32 cellular contexts compared by ENCODE assay signal in the genomic region with DNA sequence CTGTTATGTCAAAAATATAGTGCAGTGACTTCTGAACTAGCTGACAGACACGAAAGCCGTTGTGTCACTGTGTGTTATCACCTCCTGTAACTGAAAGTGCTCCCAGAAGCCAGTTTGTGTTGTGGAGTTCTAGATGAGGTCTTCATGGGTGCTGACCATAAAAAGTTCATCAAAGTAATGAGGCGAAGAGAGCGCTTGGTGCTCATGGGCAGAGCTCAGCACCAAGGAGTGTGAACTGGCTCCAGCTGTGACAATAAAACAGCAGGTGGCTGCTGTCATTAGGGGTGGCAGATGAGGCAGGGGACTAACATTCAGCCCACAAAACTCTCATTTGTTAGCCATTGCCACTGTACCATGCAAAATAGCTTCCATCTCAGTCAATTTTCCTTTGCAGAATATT.
DNase-seq lines count a peak whose midpoint lies in the region; ATAC-seq and TF ChIP-seq lines count a peak whose summit lies in the region.
"Had no signal": no experiment of that assay in that cellular context is flagged by ENCODE, and none has a peak within 500 bp of the region (broad histone marks: within the 10 kb centered on the region; RNA-seq: fewer than 3 reads in every experiment).

No MANE protein-coding gene starts in this region.

- H3K9ac ChIP-seq in DND-41 (ENCODE audit: low read depth, low read length): no peak overlapping the region

- DNase-seq in DND-41 (no peak), NCI-H146 treated with DMSO at 0.1 percent for 48 hours (lab: John Stamatoyannopoulos, UW; ENCODE audit: unreplicated experiment) (peak; percentile 68), NCI-H69 (lab: John Stamatoyannopoulos, UW) (peak; percentile 98), myocyte (ENCODE audit: low read depth) (peak; percentile 44), right cardiac atrium (no peak), tibial nerve (ENCODE audit: low spot score in 2 of 2) (no peak)
- no peak for DNase-seq in activated T-cell treated with anti-CD3 and anti-CD28 coated beads, Interleukin-2, amount 50 U/mL, for 72 hours
- DNase-seq: activated CD4-positive, alpha-beta T cell treated with anti-CD3 and anti-CD28 coated beads for 36 hours; activated gamma-delta T cell; activated naive CD8-positive, alpha-beta T cell treated with anti-CD3 and anti-CD28 coated beads, Interleukin-2, amount 50 U/mL, for 24 hours; activated T-cell treated with anti-CD3 and anti-CD28 coated beads for 4 hours; central memory CD4-positive, alpha-beta T cell; esophagus squamous epithelium; GOT3; Kasumi-1; left colon; mesenchymal stem cell; NK-92 treated with Interleukin-12 subunit alpha and Interleukin-12 subunit beta, amount 100 ng/mL, for 24 hours; PC-9; Right ventricle myocardium superior had no signal

- no peak overlapping the region for H3K27ac Mint-ChIP-seq in activated T-cell treated with anti-CD3 and anti-CD28 coated beads, Interleukin-2, amount 50 U/mL, for 72 hours
- H3K27ac Mint-ChIP-seq: activated CD4-positive, alpha-beta T cell treated with anti-CD3 and anti-CD28 coated beads for 36 hours; activated naive CD8-positive, alpha-beta T cell treated with anti-CD3 and anti-CD28 coated beads, Interleukin-2, amount 50 U/mL, for 24 hours; dendritic cell treated with granulocyte-macrophage colony-stimulating factor and Interleukin-4, amounts not matched to agents 40 ng/mL and 50 ng/mL, for 4 days; stimulated activated naive CD8-positive, alpha-beta T cell treated with anti-CD3 and anti-CD28 coated beads, Interleukin-15, Interleukin-2, amounts not matched to agents 100 ng/mL and 50 ng/mL, for 24 hours; T-helper 2 cell treated with Interferon-gamma antibody and Interleukin-4, amounts not matched to agents 5 μg/mL and 100 μg/mL, for 36 hours had no signal

- no peaks in the 10 kb centered on the region for H3K36me3 ChIP-seq in DND-41 (ENCODE audit: insufficient read depth, low read length)
- no peaks in the 10 kb centered on the region for H3K36me3 ChIP-seq in tibial nerve
- H3K36me3 ChIP-seq: esophagus squamous epithelium, neutrophil, prostate gland, thoracic aorta, vagina had no signal

- no peak for TF ChIP-seq POLR2A in tibial nerve (IDR thresholded peaks at IDR 0.05)

- H2AFZ ChIP-seq in DND-41 (ENCODE audit: low read depth, low read length): no peak overlapping the region
- H2AFZ ChIP-seq: hepatocyte, PC-9 had no signal

- H3K9me3 ChIP-seq in DND-41 (ENCODE audit: insufficient read depth, low read length, severe bottlenecking): no peaks in the 10 kb centered on the region
- no peaks in the 10 kb centered on the region for H3K9me3 ChIP-seq in right cardiac atrium (ENCODE audit: control insufficient read depth, low read length)
- H3K9me3 ChIP-seq in tibial nerve: peaks cover 0 to 4% (median 0%) of the 10 kb centered on the region in 4 donors
- H3K9me3 ChIP-seq: esophagus squamous epithelium, neutrophil, prostate gland, thoracic aorta, vagina had no signal

- H3K4me1 Mint-ChIP-seq in activated T-cell treated with anti-CD3 and anti-CD28 coated beads, Interleukin-2, amount 50 U/mL, for 72 hours (ENCODE audit: low read depth): no peaks in the 10 kb centered on the region
- H3K4me1 Mint-ChIP-seq: activated CD4-positive, alpha-beta T cell treated with anti-CD3 and anti-CD28 coated beads for 36 hours; activated naive CD8-positive, alpha-beta T cell treated with anti-CD3 and anti-CD28 coated beads, Interleukin-2, amount 50 U/mL, for 24 hours had no signal

- ATAC-seq in DND-41 (ENCODE audit: insufficient read depth, low read depth) (peak; percentile 44; the same call in 2 of the 3 replicates), right cardiac atrium (no peak), GM18520 (IDR thresholded peaks at IDR 0.05; ENCODE audit: unreplicated experiment) (no peak)
- no peak for ATAC-seq in activated T-cell treated with anti-CD3 and anti-CD28 coated beads, Interleukin-2, amount 50 U/mL, for 72 hours (replicated peaks in 1 of 2)
- ATAC-seq: activated CD4-positive, alpha-beta T cell treated with anti-CD3 and anti-CD28 coated beads for 36 hours; activated naive CD8-positive, alpha-beta T cell treated with anti-CD3 and anti-CD28 coated beads, Interleukin-2, amount 50 U/mL, for 24 hours; HepG2; left colon had no signal

- peaks cover 5 to 12% of the 10 kb centered on the region in 2 donors for H3K36me3 Mint-ChIP-seq in activated T-cell treated with anti-CD3 and anti-CD28 coated beads, Interleukin-2, amount 50 U/mL, for 72 hours (ENCODE audit: insufficient read depth in 2 of 2)

- H3K4me1 ChIP-seq in DND-41 (ENCODE audit: insufficient read depth, low read length): no peaks in the 10 kb centered on the region
- no peaks in the 10 kb centered on the region for H3K4me1 ChIP-seq in right cardiac atrium (ENCODE audit: control insufficient read depth, insufficient read depth, low read length)
- no peaks in the 10 kb centered on the region for H3K4me1 ChIP-seq in tibial nerve
- H3K4me1 ChIP-seq: prostate gland, vagina had no signal

- intact Hi-C loops in right cardiac atrium (cut with DNase I): no loop called here

- TF ChIP-seq EP300 in tibial nerve (IDR thresholded peaks at IDR 0.05): no peak

- no peak overlapping the region for H3K4me3 Mint-ChIP-seq in activated T-cell treated with anti-CD3 and anti-CD28 coated beads, Interleukin-2, amount 50 U/mL, for 72 hours
- H3K4me3 Mint-ChIP-seq: activated CD4-positive, alpha-beta T cell treated with anti-CD3 and anti-CD28 coated beads for 36 hours; activated naive CD8-positive, alpha-beta T cell treated with anti-CD3 and anti-CD28 coated beads, Interleukin-2, amount 50 U/mL, for 24 hours; dendritic cell treated with granulocyte-macrophage colony-stimulating factor and Interleukin-4, amounts not matched to agents 40 ng/mL and 50 ng/mL, for 4 days; stimulated activated naive CD8-positive, alpha-beta T cell treated with anti-CD3 and anti-CD28 coated beads, Interleukin-15, Interleukin-2, amounts not matched to agents 100 ng/mL and 50 ng/mL, for 24 hours; T-helper 2 cell treated with Interferon-gamma antibody and Interleukin-4, amounts not matched to agents 5 μg/mL and 100 μg/mL, for 36 hours had no signal

- peaks cover 0 to 6% of the 10 kb centered on the region in 2 donors for H3K9me3 Mint-ChIP-seq in activated T-cell treated with anti-CD3 and anti-CD28 coated beads, Interleukin-2, amount 50 U/mL, for 72 hours
- H3K9me3 Mint-ChIP-seq: dendritic cell treated with granulocyte-macrophage colony-stimulating factor and Interleukin-4, amounts not matched to agents 40 ng/mL and 50 ng/mL, for 4 days; T-helper 2 cell treated with Interferon-gamma antibody and Interleukin-4, amounts not matched to agents 5 μg/mL and 100 μg/mL, for 36 hours had no signal

- H3K4me2 ChIP-seq in DND-41 (ENCODE audit: insufficient read depth, low read length): no peak overlapping the region
- H3K4me2 ChIP-seq: hepatocyte, PC-9 had no signal

- H3K4me3 ChIP-seq in DND-41 (ENCODE audit: low read depth in 1 of 2, low read length in 2 of 2) (no peak overlapping the region), right cardiac atrium (ENCODE audit: low read length) (no peak overlapping the region), tibial nerve (no peak overlapping the region)
- H3K4me3 ChIP-seq: esophagus squamous epithelium, hepatocyte, PC-9, prostate gland, thoracic aorta, vagina had no signal

- no peaks in the 10 kb centered on the region for H3K79me2 ChIP-seq in DND-41 (ENCODE audit: insufficient read depth, low read length)
- H3K79me2 ChIP-seq: hepatocyte had no signal

- H3K27me3 ChIP-seq in DND-41 (ENCODE audit: insufficient read depth, low read length, poor library complexity) (no peaks in the 10 kb centered on the region), right cardiac atrium (ENCODE audit: control insufficient read depth, insufficient read depth) (no peaks in the 10 kb centered on the region), tibial nerve (no peaks in the 10 kb centered on the region)
- H3K27me3 ChIP-seq: esophagus squamous epithelium, hepatocyte, neutrophil, vagina had no signal

- no peaks in the 10 kb centered on the region for H4K20me1 ChIP-seq in DND-41 (ENCODE audit: insufficient read depth, low read length)

- TF ChIP-seq CTCF in DND-41 (IDR thresholded peaks at IDR 0.05; ENCODE audit: borderline replicate concordance, extremely low read depth, low read length, poor library complexity, severe bottlenecking) (no peak), tibial nerve (IDR thresholded peaks at IDR 0.05) (no peak)

- no peaks in the 10 kb centered on the region for H3K27me3 Mint-ChIP-seq in activated T-cell treated with anti-CD3 and anti-CD28 coated beads, Interleukin-2, amount 50 U/mL, for 72 hours (ENCODE audit: low read depth)
- H3K27me3 Mint-ChIP-seq: activated CD4-positive, alpha-beta T cell treated with anti-CD3 and anti-CD28 coated beads for 36 hours; activated naive CD8-positive, alpha-beta T cell treated with anti-CD3 and anti-CD28 coated beads, Interleukin-2, amount 50 U/mL, for 24 hours; dendritic cell treated with granulocyte-macrophage colony-stimulating factor and Interleukin-4, amounts not matched to agents 40 ng/mL and 50 ng/mL, for 4 days; stimulated activated naive CD8-positive, alpha-beta T cell treated with anti-CD3 and anti-CD28 coated beads, Interleukin-15, Interleukin-2, amounts not matched to agents 100 ng/mL and 50 ng/mL, for 24 hours had no signal

- 77% methylated on average over 4 of the region's 4 CpGs for WGBS in right cardiac atrium
- 86 to 87% methylated on average over 4 of the region's 4 CpGs for WGBS in tibial nerve, 2 donors

- H3K27ac ChIP-seq in DND-41 (ENCODE audit: low read length) (no peak overlapping the region), right cardiac atrium (ENCODE audit: low read length) (no peak overlapping the region), tibial nerve (no peak overlapping the region)
- H3K27ac ChIP-seq: C4-2B, esophagus squamous epithelium, hepatocyte, HL-60, neutrophil, PC-9, prostate gland, thoracic aorta, vagina had no signal

Comparison
In these comparisons a context has a peak if more than half of its experiments do, and no peak if none do; other contexts are left out.
1. DNase-seq: peak in NCI-H146 treated with DMSO at 0.1 percent for 48 hours (single experiment), NCI-H69 (single experiment) and myocyte (single experiment); none in DND-41 (single experiment), right cardiac atrium (0 of 3), activated T-cell treated with anti-CD3 and anti-CD28 coated beads, Interleukin-2, amount 50 U/mL, for 72 hours (0 of 2) and tibial nerve (0 of 2).